Comparison of ENCODE assay signal across 26 cellular contexts in genomic region chr5:81908771-81909170, GRCh38.
DNase-seq lines count a peak whose midpoint lies in the region; TF ChIP-seq lines count a peak whose summit lies in the region.
"Had no signal": no experiment of that assay in that cellular context is flagged by ENCODE, and none has a peak within 500 bp of the region (broad histone marks: within the 10 kb centered on the region; RNA-seq: fewer than 3 reads in every experiment).

No MANE protein-coding gene starts in this region.

- H3K9me3 Mint-ChIP-seq in progenitor cell of endocrine pancreas (ENCODE audit: low read depth): no peaks in the 10 kb centered on the region
- H3K9me3 Mint-ChIP-seq: activated naive CD4-positive, alpha-beta T cell treated with anti-CD3 and anti-CD28 coated beads, Interleukin-2, amount 50 U/mL, for 72 hours; activated T-helper 17 cell treated with anti-CD3 and anti-CD28 coated beads, Interleukin-2, amount 50 U/mL, for 72 hours; CD4-positive, alpha-beta memory T cell; GM23338; stimulated activated naive CD8-positive, alpha-beta T cell treated with anti-CD3 and anti-CD28 coated beads, Interleukin-15, Interleukin-2, amounts not matched to agents 100 ng/mL and 50 ng/mL, for 24 hours had no signal

- H3K9me3 ChIP-seq in BLaER1 treated with 17β-estradiol and CSF1 and Interleukin-3, amounts not matched to agents 10 nM and 100 nM (replicated peaks in 1 of 11): no peaks in the 10 kb centered on the region

- TF ChIP-seq CTCF in choroid plexus epithelial cell (conservative IDR thresholded peaks at IDR 0.05; ENCODE audit: low read depth, low read length) (no peak), progenitor cell of endocrine pancreas (IDR thresholded peaks at IDR 0.05; ENCODE audit: unreplicated experiment) (no peak)

- no peaks in the 10 kb centered on the region for H3K36me3 ChIP-seq in BLaER1 treated with 17β-estradiol and CSF1 and Interleukin-3, amounts not matched to agents 10 nM and 100 nM

- no peak overlapping the region for H3K4me3 Mint-ChIP-seq in progenitor cell of endocrine pancreas (ENCODE audit: low read depth)
- H3K4me3 Mint-ChIP-seq: activated T-helper 17 cell treated with anti-CD3 and anti-CD28 coated beads, Interleukin-2, amount 50 U/mL, for 72 hours; CD4-positive, alpha-beta memory T cell; GM23338; stimulated activated naive CD8-positive, alpha-beta T cell treated with anti-CD3 and anti-CD28 coated beads, Interleukin-15, Interleukin-2, amounts not matched to agents 100 ng/mL and 50 ng/mL, for 24 hours had no signal

- H3K27me3 Mint-ChIP-seq in progenitor cell of endocrine pancreas: peaks cover 56% of the 10 kb centered on the region
- H3K27me3 Mint-ChIP-seq: activated T-helper 17 cell treated with anti-CD3 and anti-CD28 coated beads, Interleukin-2, amount 50 U/mL, for 72 hours; CD4-positive, alpha-beta memory T cell; stimulated activated naive CD8-positive, alpha-beta T cell treated with anti-CD3 and anti-CD28 coated beads, Interleukin-15, Interleukin-2, amounts not matched to agents 100 ng/mL and 50 ng/mL, for 24 hours had no signal

- H3K4me1 Mint-ChIP-seq in progenitor cell of endocrine pancreas (ENCODE audit: low read depth): peaks cover 37% of the 10 kb centered on the region
- H3K4me1 Mint-ChIP-seq: activated T-helper 17 cell treated with anti-CD3 and anti-CD28 coated beads, Interleukin-2, amount 50 U/mL, for 72 hours; CD4-positive, alpha-beta memory T cell had no signal

- H3K4me2 ChIP-seq in BLaER1 treated with 17β-estradiol and CSF1 and Interleukin-3, amounts not matched to agents 10 nM and 100 nM: peak overlapping the region in 8 of 11 experiments; percentile 9 to 73 (median 26); a peak in 11 of 22 replicates
- H3K4me2 ChIP-seq: GM23338 had no signal

- no peak overlapping the region for H3K4me3 ChIP-seq in BLaER1 treated with 17β-estradiol and CSF1 and Interleukin-3, amounts not matched to agents 10 nM and 100 nM
- no peak overlapping the region for H3K4me3 ChIP-seq in choroid plexus epithelial cell (ENCODE audit: low read depth, low read length)
- H3K4me3 ChIP-seq: GM23338 had no signal

- no peak overlapping the region for H3K27ac Mint-ChIP-seq in progenitor cell of endocrine pancreas
- H3K27ac Mint-ChIP-seq: activated naive CD4-positive, alpha-beta T cell treated with anti-CD3 and anti-CD28 coated beads, Interleukin-2, amount 50 U/mL, for 72 hours; activated T-helper 17 cell treated with anti-CD3 and anti-CD28 coated beads, Interleukin-2, amount 50 U/mL, for 72 hours; CD4-positive, alpha-beta memory T cell; GM23338; stimulated activated naive CD8-positive, alpha-beta T cell treated with anti-CD3 and anti-CD28 coated beads, Interleukin-15, Interleukin-2, amounts not matched to agents 100 ng/mL and 50 ng/mL, for 24 hours had no signal

- H3K36me3 Mint-ChIP-seq in progenitor cell of endocrine pancreas (ENCODE audit: insufficient read depth): no peaks in the 10 kb centered on the region
- H3K36me3 Mint-ChIP-seq: activated naive CD4-positive, alpha-beta T cell treated with anti-CD3 and anti-CD28 coated beads, Interleukin-2, amount 50 U/mL, for 72 hours; CD4-positive, alpha-beta memory T cell had no signal

- H4K20me1 ChIP-seq in BLaER1 treated with 17β-estradiol and CSF1 and Interleukin-3, amounts not matched to agents 10 nM and 100 nM: no peaks in the 10 kb centered on the region

- H3K27ac ChIP-seq in BLaER1 treated with 17β-estradiol and CSF1 and Interleukin-3, amounts not matched to agents 10 nM and 100 nM: no peak overlapping the region
- H3K27ac ChIP-seq: VCaP had no signal

- peaks cover 0 to 32% (median 10%) of the 10 kb centered on the region in 10 experiments; a peak in 14 of 20 replicates for H3K4me1 ChIP-seq in BLaER1 treated with 17β-estradiol and CSF1 and Interleukin-3, amounts not matched to agents 10 nM and 100 nM

- DNase-seq in MV-4-11 (lab: John Stamatoyannopoulos, UW) (peak; percentile 56), SIG-M5 treated with dmso at 0.1 percent for 504 hours (lab: John Stamatoyannopoulos, UW; ENCODE audit: unreplicated experiment) (peak; percentile 73), choroid plexus epithelial cell (ENCODE audit: low read depth) (peak; percentile 36), GDM1 (lab: John Stamatoyannopoulos, UW) (no peak), DMS153 treated with DMSO at 0.1 percent for 48 hours (lab: John Stamatoyannopoulos, UW; ENCODE audit: unreplicated experiment) (no peak), progenitor cell of endocrine pancreas (ENCODE audit: low spot score, unreplicated experiment) (no peak), GOT3 (lab: John Stamatoyannopoulos, UW) (no peak)
- DNase-seq: activated CD8-positive, alpha-beta memory T cell treated with anti-CD3 and anti-CD28 coated beads, Interleukin-2, amount 50 U/mL, for 48 hours; anterior cingulate cortex; CD4-positive, alpha-beta memory T cell; central memory CD4-positive, alpha-beta T cell; DMS79; left cardiac atrium; mammary epithelial cell; NCI-H2029; NCI-H446; NCI-H82; SHP77; stimulated activated CD4-positive, alpha-beta T cell treated with anti-CD3 and anti-CD28 coated beads, Interleukin-15, amount 100 ng/mL, for 24 hours; T-helper 1 cell had no signal

- H3K9ac ChIP-seq in BLaER1 treated with 17β-estradiol and CSF1 and Interleukin-3, amounts not matched to agents 10 nM and 100 nM: no peak overlapping the region

- H3K27me3 ChIP-seq in BLaER1 treated with 17β-estradiol and CSF1 and Interleukin-3, amounts not matched to agents 10 nM and 100 nM: no peaks in the 10 kb centered on the region

Comparison
In these comparisons a context has a peak if more than half of its experiments do, and no peak if none do; other contexts are left out.
1. DNase-seq: peak in MV-4-11 (single experiment), SIG-M5 treated with dmso at 0.1 percent for 504 hours (single experiment) and choroid plexus epithelial cell (single experiment); none in GDM1 (single experiment), DMS153 treated with DMSO at 0.1 percent for 48 hours (single experiment), progenitor cell of endocrine pancreas (single experiment) and GOT3 (single experiment).